Comparison of ENCODE assay signal across 1 cellular context in genomic region chr4:896216-896615, GRCh38.
A peak's percentile ranks its signal among the peaks of the same experiment; 100 is the strongest.
TF ChIP-seq lines count a peak whose summit lies in the region.

No MANE protein-coding gene starts in this region.

TF ChIP-seq in HepG2, 621 proteins besides CTCF, POLR2A, EP300 and RAD21:
- TF ChIP-seq ZNF616 (CRISPR knock-in tag; IDR thresholded peaks at IDR 0.05; ENCODE audit: low read depth) (no peak), STAG1 (CRISPR knock-in tag; IDR thresholded peaks at IDR 0.05) (peak; percentile 9; the same call in 1 of the 2 replicates), ZBTB38 (CRISPR knock-in tag; IDR thresholded peaks at IDR 0.05) (peak; percentile 46; the same call in 1 of the 2 replicates)
